ENCODE assay signal across 10 cellular contexts in genomic region chr11:111922803-111923202, GRCh38. TPM values are rescaled to one million over a fixed set of nuclear protein-coding genes. Genes with fewer than 3 reads are reported as not detected.
A peak's percentile ranks its signal among the peaks of the same experiment; 100 is the strongest.
DNase-seq lines count a peak whose midpoint lies in the region; ATAC-seq, FAIRE-seq and TF ChIP-seq lines count a peak whose summit lies in the region.
"Had no signal": no experiment of that assay in that cellular context is flagged by ENCODE, and none has a peak within 500 bp of the region (broad histone marks: within the 10 kb centered on the region; RNA-seq: fewer than 3 reads in every experiment).

No MANE protein-coding gene starts in this region.

- no peak for FAIRE-seq in kidney (lab: Jason Lieb, UNC)
- no peak for FAIRE-seq in GM19239 (lab: Jason Lieb, UNC)
- FAIRE-seq: GM12892 had no signal

- no peaks in the 10 kb centered on the region for H3K27me3 ChIP-seq in HUES48 (ENCODE audit: control insufficient read depth, insufficient read depth, low read length)
- H3K27me3 ChIP-seq in stomach smooth muscle (ENCODE audit: control insufficient read depth in 1 of 2, insufficient read depth in 2 of 2, low read length in 2 of 2) = no peaks in the 10 kb centered on the region

- H3K36me3 Mint-ChIP-seq in brain = no peaks in the 10 kb centered on the region

- no peak for ATAC-seq in HG02623 (IDR thresholded peaks at IDR 0.05; ENCODE audit: unreplicated experiment)
- ATAC-seq in HG03469 (IDR thresholded peaks at IDR 0.05; ENCODE audit: unreplicated experiment) = no peak

- peak overlapping the region; percentile 64 to 98 (median 94) for H3K27ac Mint-ChIP-seq in brain

- peaks cover 52% of the 10 kb centered on the region for H3K4me1 Mint-ChIP-seq in brain

- H3K9me3 ChIP-seq in HUES48 (ENCODE audit: control insufficient read depth, insufficient read depth, low read length) (no peaks in the 10 kb centered on the region), kidney (ENCODE audit: control insufficient read depth in 1 of 2, low read length in 2 of 2) (no peaks in the 10 kb centered on the region), stomach smooth muscle (ENCODE audit: control insufficient read depth in 2 of 2, low read length in 2 of 2) (no peaks in the 10 kb centered on the region)

- TF ChIP-seq CTCF in brain (conservative IDR thresholded peaks at IDR 0.05) (no peak), kidney (IDR thresholded peaks at IDR 0.05; ENCODE audit: borderline replicate concordance, extremely low read depth, insufficient read depth) (no peak)

- H3K27me3 Mint-ChIP-seq in brain = peaks cover 10% of the 10 kb centered on the region

- H3K4me3 ChIP-seq in HUES48 (ENCODE audit: low read depth, low read length) (no peak overlapping the region), kidney (ENCODE audit: low read length in 2 of 2) (peak overlapping the region; percentile 53 to 57), stomach smooth muscle (ENCODE audit: low read length in 2 of 2) (peak overlapping the region in 1 of 2 donors; percentile 16)

- no peaks in the 10 kb centered on the region for H3K36me3 ChIP-seq in HUES48 (ENCODE audit: control insufficient read depth, insufficient read depth, low read length)
- H3K36me3 ChIP-seq in kidney (ENCODE audit: control insufficient read depth in 1 of 2, insufficient read depth in 2 of 2, low read length in 2 of 2) = peaks cover 0 to 3% of the 10 kb centered on the region in 2 donors
- no peaks in the 10 kb centered on the region for H3K36me3 ChIP-seq in stomach smooth muscle (ENCODE audit: control insufficient read depth in 2 of 2, insufficient read depth in 2 of 2, low read length in 2 of 2)

- H3K9me3 Mint-ChIP-seq in brain = peaks cover 0 to 2% (median 0%) of the 10 kb centered on the region in 5 experiments

- intact Hi-C loops in kidney (cut with DNase I) = no loop called here

- H3K27ac ChIP-seq in HUES48 (ENCODE audit: low read depth, low read length) = peak overlapping the region; percentile 85
- H3K27ac ChIP-seq in kidney (ENCODE audit: low read depth in 2 of 2, low read length in 2 of 2) = peak overlapping the region; percentile 91 to 97
- peak overlapping the region; percentile 86 for H3K27ac ChIP-seq in stomach smooth muscle (ENCODE audit: low read length)

- DNase-seq in kidney (no peak), cortex of kidney (lab: John Stamatoyannopoulos, UW) (no peak), GM19239 (ENCODE audit: insufficient read length, low spot score) (no peak)
- DNase-seq: NCI-H510A treated with DMSO at 0.1 percent for 48 hours had no signal

- H3K4me3 Mint-ChIP-seq in brain = peak overlapping the region in 3 of 5 experiments; percentile 54 to 75 (median 58)

- H3K9ac ChIP-seq in HUES48 (ENCODE audit: low read depth, low read length) = no peak overlapping the region
- peak overlapping the region; percentile 5 to 41 for H3K9ac ChIP-seq in kidney (ENCODE audit: low read length in 2 of 2)
- H3K9ac ChIP-seq in stomach smooth muscle (ENCODE audit: low read length in 2 of 2) = peak overlapping the region in 1 of 2 donors; percentile 39

- H3K4me1 ChIP-seq in HUES48 (ENCODE audit: control insufficient read depth, insufficient read depth, low read length) (peaks cover 24% of the 10 kb centered on the region), kidney (ENCODE audit: control insufficient read depth in 1 of 2, insufficient read depth in 1 of 2, low read depth in 1 of 2, low read length in 2 of 2) (peaks cover 19 to 49% of the 10 kb centered on the region in 2 donors), stomach smooth muscle (ENCODE audit: control insufficient read depth, insufficient read depth, low read length) (peaks cover 44% of the 10 kb centered on the region)

RNA-seq across cellular contexts. Expression of gene C11orf52, which starts 4.1 kb away (rescaled TPM):
- polyA plus RNA-seq in brain (ENCODE audit: insufficient read depth, low read depth, low replicate concordance) = 9.1 TPM
- total RNA-seq in kidney = 27.8 TPM
- polyA plus RNA-seq in kidney (ENCODE audit: insufficient read depth, low read depth, low replicate concordance) = 103 TPM

RNA-seq across cellular contexts. Expression of gene HSPB2, which starts 10.3 kb away (rescaled TPM):
- polyA plus RNA-seq in brain (ENCODE audit: insufficient read depth, low read depth, low replicate concordance) = 4.3 TPM
- total RNA-seq in kidney = 4.4 TPM
- 15.7 TPM for polyA plus RNA-seq in kidney (ENCODE audit: insufficient read depth, low read depth, low replicate concordance)

RNA-seq across cellular contexts. Expression of gene CRYAB, which starts 11.2 kb away (rescaled TPM):
- 1,548 TPM for polyA plus RNA-seq in brain (ENCODE audit: insufficient read depth, low read depth, low replicate concordance)
- 1,312 TPM for total RNA-seq in kidney
- 1,857 TPM for polyA plus RNA-seq in kidney (ENCODE audit: insufficient read depth, low read depth, low replicate concordance)

RNA-seq across cellular contexts. Expression of gene DIXDC1, which starts 14.3 kb away (rescaled TPM):
- polyA plus RNA-seq in brain (ENCODE audit: insufficient read depth, low read depth, low replicate concordance) (13.6 TPM), kidney (ENCODE audit: insufficient read depth, low read depth, low replicate concordance) (7.3 TPM)
- 29.5 TPM for total RNA-seq in kidney

RNA-seq across cellular contexts. Expression of gene CFAP68, which starts 43.5 kb away (rescaled TPM):
- 54.4 TPM for polyA plus RNA-seq in brain (ENCODE audit: insufficient read depth, low read depth, low replicate concordance)
- 29.5 TPM for total RNA-seq in kidney
- 93.7 TPM for polyA plus RNA-seq in kidney (ENCODE audit: insufficient read depth, low read depth, low replicate concordance)

Comparison
In these comparisons a context has a peak if more than half of its experiments do, and no peak if none do; other contexts are left out.
1. RNA of gene C11orf52, which starts 4.1 kb away (polyA plus RNA-seq): 103 TPM in kidney (single experiment); 9.1 TPM in brain (single experiment); every median in the first group is over 10 times any median in the second.
2. Peak in every context shown above with its lines, with median percentiles within 50 percentile points of each other: H3K27ac ChIP-seq.